21 cellular contexts compared by ENCODE assay signal in genomic region chr10:1829712-1830111, GRCh38.
"Had no signal": no experiment of that assay in that cellular context is flagged by ENCODE, and none has a peak within 500 bp of the region (broad histone marks: within the 10 kb centered on the region; RNA-seq: fewer than 3 reads in every experiment).

No MANE protein-coding gene starts in this region.

- DNase-seq: KBM-7; MV-4-11; NCI-H1048; NCI-H1105; NCI-H146; NCI-H1694 treated with DMSO at 0.1 percent for 48 hours; NCI-H1930; NCI-H2171 treated with DMSO at 0.1 percent for 48 hours; NCI-H2227 treated with DMSO at 0.1 percent for 48 hours; NCI-H524; NCI-H526 treated with DMSO at 0.1 percent for 48 hours; NK-92 treated with Interleukin-12 subunit alpha and Interleukin-12 subunit beta, amount 100 ng/mL, for 24 hours; PC-3; SHP77 treated with DMSO at 0.1 percent for 48 hours; SJCRH30; T-helper 1 cell; T-helper 17 cell had no signal

- H3K27me3 Mint-ChIP-seq: T-helper 17 cell had no signal

- H3K4me3 Mint-ChIP-seq: T-helper 17 cell; T-helper 2 cell treated with Interferon-gamma antibody and Interleukin-4, amounts not matched to agents 5 μg/mL and 100 μg/mL, for 36 hours had no signal

- H3K36me3 ChIP-seq: SJCRH30 had no signal

- ATAC-seq: Panc1, PC-3, SK-N-SH treated with all-trans-retinoic acid at 6 μM for 48 hours, T-helper 17 cell had no signal

- H3K27ac Mint-ChIP-seq: T-helper 17 cell; T-helper 2 cell treated with Interferon-gamma antibody and Interleukin-4, amounts not matched to agents 5 μg/mL and 100 μg/mL, for 36 hours had no signal

- H3K27me3 ChIP-seq: SJCRH30 had no signal

- H3K9me3 ChIP-seq: SJCRH30 had no signal

- H3K4me1 Mint-ChIP-seq: T-helper 17 cell had no signal

- H3K27ac ChIP-seq: RWPE1, SJCRH30 had no signal

- H3K4me1 ChIP-seq: SJCRH30 had no signal

- H3K4me3 ChIP-seq: SJCRH30 had no signal
